ENCODE assay signal across 12 cellular contexts in genomic region chr1:9696793-9697192, GRCh38.
"Had no signal": no experiment of that assay in that cellular context is flagged by ENCODE, and none has a peak within 500 bp of the region (broad histone marks: within the 10 kb centered on the region; RNA-seq: fewer than 3 reads in every experiment).

No MANE protein-coding gene starts in this region.

- H3K36me3 ChIP-seq: breast epithelium, thyroid gland had no signal

- H3K27me3 ChIP-seq: breast epithelium, esophagus squamous epithelium, thyroid gland had no signal

- DNase-seq: activated CD4-positive, alpha-beta T cell treated with anti-CD3 and anti-CD28 coated beads for 4 hours; activated effector memory CD4-positive, alpha-beta T cell treated with anti-CD3 and anti-CD28 coated beads, Interleukin-2, amount 50 U/mL, for 16 hours; aorta; esophagus squamous epithelium; foreskin fibroblast; glutamatergic neuron; stimulated activated CD4-positive, alpha-beta T cell treated with anti-CD3 and anti-CD28 coated beads, Interleukin-4, amount 100 ng/mL, for 1 hour; SW 1271; T-helper 9 cell; thyroid gland had no signal

- H3K9me3 Mint-ChIP-seq: activated naive CD4-positive, alpha-beta T cell treated with anti-CD3 and anti-CD28 coated beads, Interleukin-2, amount 50 U/mL, for 72 hours had no signal

- ATAC-seq: activated naive CD4-positive, alpha-beta T cell treated with anti-CD3 and anti-CD28 coated beads, Interleukin-2, amount 50 U/mL, for 72 hours had no signal

- H3K4me3 ChIP-seq: breast epithelium, esophagus squamous epithelium, thyroid gland had no signal
